In the genomic region with DNA sequence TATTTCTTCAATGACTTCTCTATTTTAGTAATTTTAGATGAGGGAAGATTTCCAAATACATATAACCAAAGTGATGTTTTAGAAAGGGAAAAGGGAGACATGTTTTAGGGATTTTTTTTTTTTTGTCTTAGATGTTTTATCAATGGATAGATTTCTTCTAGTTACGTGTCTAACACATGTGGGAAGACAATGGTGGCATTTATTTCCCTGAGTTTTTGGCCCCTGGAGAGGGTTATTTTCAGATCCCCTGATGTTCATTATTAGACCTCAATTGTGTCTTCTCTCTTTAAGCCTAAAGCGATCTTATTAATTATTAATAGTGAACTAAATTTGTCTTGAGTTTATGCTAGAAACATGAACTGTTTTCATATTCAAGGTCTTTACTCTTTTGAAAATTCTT, we compare ENCODE assay signal across 32 cellular contexts.
"Had no signal": no experiment of that assay in that cellular context is flagged by ENCODE, and none has a peak within 500 bp of the region (broad histone marks: within the 10 kb centered on the region; RNA-seq: fewer than 3 reads in every experiment).

No MANE protein-coding gene starts in this region.

- H3K9me3 Mint-ChIP-seq: activated B cell treated with CpG ODN at 0.5 μM for 24 hours; activated CD4-positive, alpha-beta memory T cell treated with anti-CD3 and anti-CD28 coated beads for 36 hours; activated naive CD4-positive, alpha-beta T cell treated with anti-CD3 and anti-CD28 coated beads, Interleukin-2, amount 10 ng/mL, durations not matched to agents 7 days and 5 days; activated naive CD4-positive, alpha-beta T cell treated with anti-CD3 and anti-CD28 coated beads, Interleukin-2, amount 50 U/mL, for 72 hours; activated naive CD8-positive, alpha-beta T cell treated with anti-CD3 and anti-CD28 coated beads, Interleukin-2, amount 10 ng/mL, durations not matched to agents 7 days and 5 days; activated T-cell treated with anti-CD3 and anti-CD28 coated beads, Interleukin-2, amount 50 U/mL, for 24 hours; activated T-cell treated with anti-CD3 and anti-CD28 coated beads, Interleukin-2, amount 50 U/mL, for 72 hours; brain; endodermal cell; T-helper 2 cell treated with Interferon-gamma antibody and Interleukin-4, amounts not matched to agents 5 μg/mL and 100 μg/mL, for 36 hours had no signal

- H3K4me1 ChIP-seq: ascending aorta, breast epithelium, colonic mucosa, gastrocnemius medialis, heart right ventricle had no signal

- DNase-seq: activated B cell treated with CpG ODN at 0.5 μM for 24 hours; activated CD4-positive, alpha-beta memory T cell treated with anti-CD3 and anti-CD28 coated beads for 36 hours; activated CD4-positive, alpha-beta T cell treated with anti-CD3 and anti-CD28 coated beads for 48 hours; activated CD8-positive, alpha-beta memory T cell treated with anti-CD3 and anti-CD28 coated beads, Interleukin-2, amount 10 ng/mL, durations not matched to agents 7 days and 5 days; activated CD8-positive, alpha-beta memory T cell treated with anti-CD3 and anti-CD28 coated beads, Interleukin-2, amount 50 U/mL, for 4 hours; activated CD8-positive, alpha-beta T cell treated with anti-CD3 and anti-CD28 coated beads, Interleukin-2, amount 10 ng/mL, durations not matched to agents 7 days and 5 days; activated gamma-delta T cell; activated naive CD4-positive, alpha-beta T cell; activated naive CD4-positive, alpha-beta T cell treated with anti-CD3 and anti-CD28 coated beads, Interleukin-2, amount 10 ng/mL, durations not matched to agents 7 days and 5 days; activated naive CD8-positive, alpha-beta T cell treated with anti-CD3 and anti-CD28 coated beads, Interleukin-2, amount 10 ng/mL, durations not matched to agents 7 days and 5 days; activated T-cell treated with anti-CD3 and anti-CD28 coated beads, Interleukin-2, amount 50 U/mL, for 24 hours; activated T-cell treated with anti-CD3 and anti-CD28 coated beads, Interleukin-2, amount 50 U/mL, for 72 hours; central memory CD4-positive, alpha-beta T cell; cerebellar nuclear complex; colonic mucosa; effector memory CD4-positive, alpha-beta T cell; endodermal cell; foreskin fibroblast; gastrocnemius medialis; heart right ventricle; T-helper 17 cell; T1000; WERI-Rb-1 had no signal

- H3K27me3 Mint-ChIP-seq: activated B cell treated with CpG ODN at 0.5 μM for 24 hours; activated CD4-positive, alpha-beta memory T cell treated with anti-CD3 and anti-CD28 coated beads for 36 hours; activated CD8-positive, alpha-beta memory T cell treated with anti-CD3 and anti-CD28 coated beads, Interleukin-2, amount 10 ng/mL, durations not matched to agents 7 days and 5 days; activated naive CD4-positive, alpha-beta T cell treated with anti-CD3 and anti-CD28 coated beads, Interleukin-2, amount 10 ng/mL, durations not matched to agents 7 days and 5 days; activated naive CD8-positive, alpha-beta T cell treated with anti-CD3 and anti-CD28 coated beads, Interleukin-2, amount 10 ng/mL, durations not matched to agents 7 days and 5 days; activated T-cell treated with anti-CD3 and anti-CD28 coated beads, Interleukin-2, amount 50 U/mL, for 24 hours; brain; T-helper 17 cell had no signal

- H3K27ac Mint-ChIP-seq: activated B cell treated with CpG ODN at 0.5 μM for 24 hours; activated CD4-positive, alpha-beta memory T cell treated with anti-CD3 and anti-CD28 coated beads for 36 hours; activated CD8-positive, alpha-beta memory T cell treated with anti-CD3 and anti-CD28 coated beads, Interleukin-2, amount 10 ng/mL, durations not matched to agents 7 days and 5 days; activated CD8-positive, alpha-beta T cell treated with anti-CD3 and anti-CD28 coated beads, Interleukin-2, amount 10 ng/mL, durations not matched to agents 7 days and 5 days; activated naive CD4-positive, alpha-beta T cell treated with anti-CD3 and anti-CD28 coated beads, Interleukin-2, amount 10 ng/mL, durations not matched to agents 7 days and 5 days; activated naive CD8-positive, alpha-beta T cell treated with anti-CD3 and anti-CD28 coated beads, Interleukin-2, amount 10 ng/mL, durations not matched to agents 7 days and 5 days; activated T-cell treated with anti-CD3 and anti-CD28 coated beads, Interleukin-2, amount 50 U/mL, for 24 hours; activated T-cell treated with anti-CD3 and anti-CD28 coated beads, Interleukin-2, amount 50 U/mL, for 72 hours; endodermal cell; T-helper 17 cell; T-helper 2 cell treated with Interferon-gamma antibody and Interleukin-4, amounts not matched to agents 5 μg/mL and 100 μg/mL, for 36 hours had no signal

- H3K27me3 ChIP-seq: ascending aorta, breast epithelium, cardiac muscle cell, colonic mucosa, gastrocnemius medialis, heart right ventricle, hepatocyte had no signal

- H3K4me3 ChIP-seq: ascending aorta, breast epithelium, cardiac muscle cell, colonic mucosa, gastrocnemius medialis, heart right ventricle, hepatocyte had no signal

- H3K9me3 ChIP-seq: ascending aorta, breast epithelium, colonic mucosa, gastrocnemius medialis, heart right ventricle had no signal

- H3K4me3 Mint-ChIP-seq: activated B cell treated with CpG ODN at 0.5 μM for 24 hours; activated CD4-positive, alpha-beta memory T cell treated with anti-CD3 and anti-CD28 coated beads for 36 hours; activated CD8-positive, alpha-beta memory T cell treated with anti-CD3 and anti-CD28 coated beads, Interleukin-2, amount 10 ng/mL, durations not matched to agents 7 days and 5 days; activated CD8-positive, alpha-beta T cell treated with anti-CD3 and anti-CD28 coated beads, Interleukin-2, amount 10 ng/mL, durations not matched to agents 7 days and 5 days; activated naive CD4-positive, alpha-beta T cell treated with anti-CD3 and anti-CD28 coated beads, Interleukin-2, amount 10 ng/mL, durations not matched to agents 7 days and 5 days; activated naive CD8-positive, alpha-beta T cell treated with anti-CD3 and anti-CD28 coated beads, Interleukin-2, amount 10 ng/mL, durations not matched to agents 7 days and 5 days; activated T-cell treated with anti-CD3 and anti-CD28 coated beads, Interleukin-2, amount 50 U/mL, for 24 hours; activated T-cell treated with anti-CD3 and anti-CD28 coated beads, Interleukin-2, amount 50 U/mL, for 72 hours; brain; endodermal cell; T-helper 17 cell; T-helper 2 cell treated with Interferon-gamma antibody and Interleukin-4, amounts not matched to agents 5 μg/mL and 100 μg/mL, for 36 hours had no signal

- H3K4me1 Mint-ChIP-seq: activated B cell treated with CpG ODN at 0.5 μM for 24 hours, endodermal cell had no signal

- H3K27ac ChIP-seq: ascending aorta, breast epithelium, cardiac muscle cell, colonic mucosa, gastrocnemius medialis, heart right ventricle, hepatocyte, WERI-Rb-1 had no signal

- ATAC-seq: activated CD4-positive, CD25-positive, alpha-beta regulatory T cell treated with anti-CD3 and anti-CD28 coated beads, Interleukin-2, amount 50 U/mL, for 24 hours; activated CD8-positive, alpha-beta memory T cell treated with anti-CD3 and anti-CD28 coated beads, Interleukin-2, amount 10 ng/mL, durations not matched to agents 7 days and 5 days; activated CD8-positive, alpha-beta T cell treated with anti-CD3 and anti-CD28 coated beads, Interleukin-2, amount 10 ng/mL, durations not matched to agents 7 days and 5 days; activated naive CD4-positive, alpha-beta T cell treated with anti-CD3 and anti-CD28 coated beads, Interleukin-2, amount 50 U/mL, for 72 hours; activated T-cell treated with anti-CD3 and anti-CD28 coated beads, Interleukin-2, amount 50 U/mL, for 72 hours; esophagus mucosa; gastrocnemius medialis; heart right ventricle; T-helper 17 cell had no signal
